20 cellular contexts compared by ENCODE assay signal in the genomic region with DNA sequence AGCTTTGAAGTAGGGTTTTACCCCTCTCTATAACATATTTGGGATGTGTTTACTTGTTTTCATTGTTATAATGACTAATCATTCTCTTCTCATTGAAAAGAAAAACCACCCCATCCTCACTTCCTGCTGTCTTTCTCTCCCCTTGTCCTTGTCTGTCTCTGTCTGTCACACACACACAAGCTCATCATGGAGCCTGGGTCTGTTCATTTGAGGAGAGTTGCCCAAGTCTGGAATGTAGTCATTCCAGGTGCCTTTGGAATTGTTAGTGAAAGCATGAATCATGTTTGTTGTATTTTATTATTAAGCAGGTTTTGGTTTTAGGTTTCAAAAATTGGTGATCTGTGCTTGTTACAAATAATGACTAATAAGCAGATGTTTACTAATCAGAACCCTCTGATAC.
A peak's percentile ranks its signal among the peaks of the same experiment; 100 is the strongest.
DNase-seq lines count a peak whose midpoint lies in the region; ATAC-seq and TF ChIP-seq lines count a peak whose summit lies in the region.
"Had no signal": no experiment of that assay in that cellular context is flagged by ENCODE, and none has a peak within 500 bp of the region (broad histone marks: within the 10 kb centered on the region; RNA-seq: fewer than 3 reads in every experiment).

No MANE protein-coding gene starts in this region.

- H3K4me3 ChIP-seq in breast epithelium, result no peak overlapping the region
- no peak overlapping the region for H3K4me3 ChIP-seq in iPS-20b (ENCODE audit: low read length)
- H3K4me3 ChIP-seq: cardiac muscle cell, sigmoid colon, SJCRH30 had no signal

- no peaks in the 10 kb centered on the region for H3K9me3 Mint-ChIP-seq in MCF 10A (ENCODE audit: unreplicated experiment)
- H3K9me3 Mint-ChIP-seq in WTC11, result no peaks in the 10 kb centered on the region
- H3K9me3 Mint-ChIP-seq in osteocyte (ENCODE audit: unreplicated experiment), result no peaks in the 10 kb centered on the region
- H3K9me3 Mint-ChIP-seq: activated naive CD8-positive, alpha-beta T cell treated with anti-CD3 and anti-CD28 coated beads, Interleukin-2, amount 10 ng/mL, durations not matched to agents 7 days and 5 days had no signal

- no peak for TF ChIP-seq CTCF in MCF 10A (IDR thresholded peaks at IDR 0.05; ENCODE audit: unreplicated experiment)
- TF ChIP-seq CTCF in breast epithelium (IDR thresholded peaks at IDR 0.05), result no peak
- no peak for TF ChIP-seq CTCF in WTC11 (IDR thresholded peaks at IDR 0.05)
- TF ChIP-seq CTCF in osteocyte (IDR thresholded peaks at IDR 0.05), result no peak

- H3K27me3 Mint-ChIP-seq in MCF 10A (ENCODE audit: insufficient read depth, unreplicated experiment), result no peaks in the 10 kb centered on the region
- no peaks in the 10 kb centered on the region for H3K27me3 Mint-ChIP-seq in WTC11 (ENCODE audit: low read depth)
- no peaks in the 10 kb centered on the region for H3K27me3 Mint-ChIP-seq in osteocyte (ENCODE audit: unreplicated experiment)
- H3K27me3 Mint-ChIP-seq: activated naive CD8-positive, alpha-beta T cell treated with anti-CD3 and anti-CD28 coated beads, Interleukin-2, amount 10 ng/mL, durations not matched to agents 7 days and 5 days had no signal

- H3K9me3 ChIP-seq in breast epithelium (no peaks in the 10 kb centered on the region), iPS-20b (ENCODE audit: insufficient read depth, low read depth, low read length) (no peaks in the 10 kb centered on the region)
- H3K9me3 ChIP-seq: sigmoid colon, SJCRH30 had no signal

- no peak overlapping the region for H3K27ac ChIP-seq in breast epithelium
- H3K27ac ChIP-seq in iPS-20b (ENCODE audit: low read length), result no peak overlapping the region
- peak overlapping the region; percentile 43 for H3K27ac ChIP-seq in substantia nigra (ENCODE audit: low read depth, low read length, poor library complexity, severe bottlenecking)
- H3K27ac ChIP-seq: cardiac muscle cell, sigmoid colon, SJCRH30 had no signal

- intact Hi-C loops in MCF 10A (cut with micrococcal nuclease), result no loop called here
- intact Hi-C loops in breast epithelium (cut with DNase I; ENCODE audit: low total_unique reads), result no loop called here

- H3K36me3 Mint-ChIP-seq in MCF 10A (ENCODE audit: insufficient read depth, unreplicated experiment) (peaks cover 89% of the 10 kb centered on the region), WTC11 (peaks cover 27% of the 10 kb centered on the region), osteocyte (ENCODE audit: unreplicated experiment) (peaks cover 56% of the 10 kb centered on the region)

- H3K4me3 Mint-ChIP-seq in MCF 10A (ENCODE audit: unreplicated experiment) (no peak overlapping the region), WTC11 (no peak overlapping the region), osteocyte (ENCODE audit: unreplicated experiment) (no peak overlapping the region)
- H3K4me3 Mint-ChIP-seq: activated naive CD8-positive, alpha-beta T cell treated with anti-CD3 and anti-CD28 coated beads, Interleukin-2, amount 10 ng/mL, durations not matched to agents 7 days and 5 days had no signal

- ATAC-seq in WTC11 (no peak), GM21447 (IDR thresholded peaks at IDR 0.05; ENCODE audit: unreplicated experiment) (no peak)

- peak; percentile 32 for DNase-seq in MCF 10A (ENCODE audit: unreplicated experiment)
- no peak for DNase-seq in breast epithelium (ENCODE audit: low spot score in 2 of 2)
- DNase-seq in WTC11 (ENCODE audit: low spot score), result no peak
- no peak for DNase-seq in substantia nigra (lab: John Stamatoyannopoulos, UW)
- no peak for DNase-seq in middle frontal gyrus (ENCODE audit: extremely low spot score, low spot score)
- DNase-seq in osteocyte (ENCODE audit: extremely low spot score, unreplicated experiment), result no peak
- DNase-seq: activated CD4-positive, alpha-beta T cell treated with anti-CD3 and anti-CD28 coated beads for 4 hours; activated CD8-positive, alpha-beta memory T cell treated with anti-CD3 and anti-CD28 coated beads, Interleukin-2, amount 50 U/mL, for 4 hours; activated naive CD8-positive, alpha-beta T cell treated with anti-CD3 and anti-CD28 coated beads, Interleukin-2, amount 10 ng/mL, durations not matched to agents 7 days and 5 days; EL; islet precursor cell; NCI-H2029 treated with DMSO at 0.1 percent for 48 hours; NCI-H524 treated with DMSO at 0.1 percent for 48 hours; sigmoid colon; SJCRH30; stimulated activated CD4-positive, alpha-beta T cell treated with anti-CD3 and anti-CD28 coated beads, Interleukin-2, amount 100 ng/mL, for 24 hours; T1000 had no signal

- CTCF ChIA-PET in MCF 10A (lab: Yijun Ruan, JAX) (interaction anchor here (0.5 to 1.3 kb wide), 7 partner anchors 12 to 615 kb away, joined by 3 to 5 read pairs (median 4); partner anchors contain the start of gene SLC9A4), WTC11 (lab: Charles Lee) (interaction anchor here (0.7 kb wide), 1 partner anchor 16 kb away, joined by 3 read pairs; no protein-coding TSS in a partner anchor)

- peak overlapping the region; percentile 30; the same call in 1 of the 2 replicates for H3K9ac ChIP-seq in iPS-20b (ENCODE audit: low read depth, low read length)

- H3K27me3 ChIP-seq in breast epithelium (no peaks in the 10 kb centered on the region), iPS-20b (ENCODE audit: insufficient read depth, low read length) (no peaks in the 10 kb centered on the region)
- H3K27me3 ChIP-seq: cardiac muscle cell, sigmoid colon, SJCRH30 had no signal

- H3K4me1 Mint-ChIP-seq in MCF 10A (ENCODE audit: insufficient read depth, unreplicated experiment), result peaks cover 14% of the 10 kb centered on the region
- peaks cover 7% of the 10 kb centered on the region for H3K4me1 Mint-ChIP-seq in WTC11
- H3K4me1 Mint-ChIP-seq in osteocyte (ENCODE audit: unreplicated experiment), result peaks cover 1% of the 10 kb centered on the region

- BruUV-seq in MCF 10A (replicated peaks; lab: Mats Ljungman, UMichigan), result no TSS peak

- no peak for TF ChIP-seq POLR2A in breast epithelium (IDR thresholded peaks at IDR 0.05)

- H3K36me3 ChIP-seq in breast epithelium, result no peaks in the 10 kb centered on the region
- H3K36me3 ChIP-seq in iPS-20b (ENCODE audit: insufficient read depth, low read depth, low read length), result peaks cover 95% of the 10 kb centered on the region

- POLR2A ChIA-PET in MCF 10A (lab: Yijun Ruan, JAX) (interaction anchor here (0.6 to 1.5 kb wide), 3 partner anchors 10 to 161 kb away, joined by 3 read pairs; partner anchors contain the start of gene MAP4K4), WTC11 (lab: Charles Lee) (no interaction called here)

- H3K4me1 ChIP-seq in breast epithelium (no peaks in the 10 kb centered on the region), iPS-20b (ENCODE audit: insufficient read depth, low read length) (peaks cover 7% of the 10 kb centered on the region; the same call in 1 of the 2 replicates)
- H3K4me1 ChIP-seq: sigmoid colon, SJCRH30 had no signal

- peak overlapping the region; percentile 25 for H3K27ac Mint-ChIP-seq in MCF 10A (ENCODE audit: low read depth, unreplicated experiment)
- 0 out of 2 replicates have a peak overlapping the region, but pooled peaks have one; percentile 39 for H3K27ac Mint-ChIP-seq in WTC11
- no peak overlapping the region for H3K27ac Mint-ChIP-seq in osteocyte (ENCODE audit: unreplicated experiment)
- H3K27ac Mint-ChIP-seq: activated naive CD8-positive, alpha-beta T cell treated with anti-CD3 and anti-CD28 coated beads, Interleukin-2, amount 10 ng/mL, durations not matched to agents 7 days and 5 days had no signal

TF ChIP-seq in WTC11, 78 proteins besides CTCF, POLR2A, EP300 and RAD21:
- TF ChIP-seq PRRX2 (CRISPR knock-in tag; IDR thresholded peaks at IDR 0.05) (no peak), HMGXB4 (CRISPR knock-in tag; IDR thresholded peaks at IDR 0.05) (no peak)
